In genomic region chr6:34462561-34462971, GRCh38 we compare ENCODE assay signal across 9 cellular contexts. TPM values are rescaled to one million over a fixed set of nuclear protein-coding genes. Genes with fewer than 3 reads are reported as not detected.
A peak's percentile ranks its signal among the peaks of the same experiment; 100 is the strongest.
DNase-seq lines count a peak whose midpoint lies in the region; ATAC-seq and TF ChIP-seq lines count a peak whose summit lies in the region.
"Had no signal": no experiment of that assay in that cellular context is flagged by ENCODE, and none has a peak within 500 bp of the region (broad histone marks: within the 10 kb centered on the region; RNA-seq: fewer than 3 reads in every experiment).

No MANE protein-coding gene starts in this region.

- H2AFZ ChIP-seq in osteoblast (ENCODE audit: low read length) = peak overlapping the region; percentile 18

- H3K4me2 ChIP-seq in osteoblast (ENCODE audit: insufficient read depth, low read length) = no peak overlapping the region

- ATAC-seq in HG03196 (IDR thresholded peaks at IDR 0.05; ENCODE audit: unreplicated experiment) (no peak), HG03039 (IDR thresholded peaks at IDR 0.05; ENCODE audit: unreplicated experiment) (no peak)

- H3K9me3 ChIP-seq in osteoblast (ENCODE audit: low read depth, low read length) = no peaks in the 10 kb centered on the region
- no peaks in the 10 kb centered on the region for H3K9me3 ChIP-seq in vagina
- no peaks in the 10 kb centered on the region for H3K9me3 ChIP-seq in esophagus squamous epithelium

- no peaks in the 10 kb centered on the region for H4K20me1 ChIP-seq in osteoblast (ENCODE audit: insufficient read depth, low read length)

- H3K36me3 ChIP-seq in osteoblast (ENCODE audit: insufficient read depth, low read length) (no peaks in the 10 kb centered on the region), vagina (no peaks in the 10 kb centered on the region), esophagus squamous epithelium (no peaks in the 10 kb centered on the region)

- H3K27ac ChIP-seq in osteoblast (ENCODE audit: low read depth, low read length) (no peak overlapping the region), vagina (no peak overlapping the region), esophagus squamous epithelium (no peak overlapping the region)

- H3K4me3 ChIP-seq in cardiac fibroblast (replicated peaks in 1 of 2; ENCODE audit: low read depth in 2 of 2, low read length in 2 of 2) (no peak overlapping the region), osteoblast (ENCODE audit: insufficient read depth, low read length) (no peak overlapping the region), vagina (no peak overlapping the region), esophagus squamous epithelium (no peak overlapping the region)

- 47 to 48% methylated on average over 6 of the region's 6 CpGs for WGBS in esophagus squamous epithelium, 2 donors

- TF ChIP-seq CTCF in cardiac fibroblast (IDR thresholded peaks at IDR 0.05; ENCODE audit: low read depth, low read length) (no peak), osteoblast (IDR thresholded peaks at IDR 0.05; ENCODE audit: extremely low read depth, low read depth, low read length) (no peak), vagina (IDR thresholded peaks at IDR 0.05) (no peak), esophagus squamous epithelium (IDR thresholded peaks at IDR 0.05) (no peak)

- H3K4me1 ChIP-seq in osteoblast (ENCODE audit: insufficient read depth, low read length) (no peaks in the 10 kb centered on the region), vagina (peaks cover 13% of the 10 kb centered on the region), esophagus squamous epithelium (peaks cover 8 to 19% (median 8%) of the 10 kb centered on the region in 3 donors)

- H3K27me3 ChIP-seq in osteoblast (ENCODE audit: insufficient read depth, low read length) (peaks cover 17% of the 10 kb centered on the region), vagina (no peaks in the 10 kb centered on the region), esophagus squamous epithelium (peaks cover 0 to 47% (median 2%) of the 10 kb centered on the region in 4 donors)

- intact Hi-C loops in vagina (cut with DNase I) (no loop called here), esophagus squamous epithelium (cut with DNase I) (no loop called here)

- TF ChIP-seq POLR2A in vagina (IDR thresholded peaks at IDR 0.05) (no peak), esophagus squamous epithelium (IDR thresholded peaks at IDR 0.05) (no peak)

- H3K79me2 ChIP-seq in osteoblast (ENCODE audit: insufficient read depth, low read length) = no peaks in the 10 kb centered on the region

- DNase-seq in EH (ENCODE audit: low read depth) (peak; percentile 63), NCI-H2196 treated with DMSO at 0.1 percent for 48 hours (lab: John Stamatoyannopoulos, UW; ENCODE audit: unreplicated experiment) (peak; percentile 54), cardiac fibroblast (ENCODE audit: low read depth in 2 of 2) (peak; percentile 20 to 33), osteoblast (ENCODE audit: insufficient read length, low spot score, missing footprints) (peak; percentile 88), vagina (ENCODE audit: extremely low spot score in 2 of 2) (no peak), esophagus squamous epithelium (lab: John Stamatoyannopoulos, UW) (no peak)
- DNase-seq: NCI-H345 had no signal

RNA-seq across cellular contexts. Expression of gene PACSIN1, which starts 3.3 kb away (rescaled TPM):
- total RNA-seq in osteoblast (not detected in 2 replicates), vagina (0.74 TPM), esophagus squamous epithelium (not detected)

RNA-seq across cellular contexts. Expression of gene RPS10, which starts 36.7 kb away (rescaled TPM):
- 1,993 and 2,228 TPM in 2 replicates for total RNA-seq in osteoblast
- total RNA-seq in vagina = 2,671 TPM
- total RNA-seq in esophagus squamous epithelium = 1,000 to 10,000 TPM in 3 of 4 donors, 100 to 1,000 TPM in 1; 983 to 4,649 (median 2,673) TPM

Comparison
In these comparisons a context has a peak if more than half of its experiments do, and no peak if none do; other contexts are left out.
1. DNase-seq: peak in EH (single experiment), NCI-H2196 treated with DMSO at 0.1 percent for 48 hours (single experiment), cardiac fibroblast (2 of 2) and osteoblast (single experiment); none in vagina (0 of 2) and esophagus squamous epithelium (single experiment).